ENCODE assay signal across 16 cellular contexts in genomic region chr12:124286414-124286813, GRCh38. TPM values are rescaled to one million over a fixed set of nuclear protein-coding genes. Genes with fewer than 3 reads are reported as not detected.
DNase-seq lines count a peak whose midpoint lies in the region; ATAC-seq and TF ChIP-seq lines count a peak whose summit lies in the region.
"Had no signal": no experiment of that assay in that cellular context is flagged by ENCODE, and none has a peak within 500 bp of the region (broad histone marks: within the 10 kb centered on the region; RNA-seq: fewer than 3 reads in every experiment).

No MANE protein-coding gene starts in this region.

- H3K27me3 Mint-ChIP-seq in chondrocyte (ENCODE audit: low read depth) (peaks cover 11% of the 10 kb centered on the region), immature natural killer cell (ENCODE audit: low read depth in 3 of 3) (peaks cover 1 to 17% (median 3%) of the 10 kb centered on the region in 3 donors)

- WGBS in tibial nerve, 2 donors = 33 to 54% methylated on average over 8 of the region's 8 CpGs

- peaks cover 23% of the 10 kb centered on the region for H3K9me3 Mint-ChIP-seq in chondrocyte (ENCODE audit: low read depth)
- peaks cover 4 to 21% (median 8%) of the 10 kb centered on the region in 6 donors for H3K9me3 Mint-ChIP-seq in immature natural killer cell
- H3K9me3 Mint-ChIP-seq: activated CD4-positive, alpha-beta memory T cell treated with anti-CD3 and anti-CD28 coated beads, Interleukin-2, amount 10 ng/mL, durations not matched to agents 7 days and 5 days had no signal

- no peaks in the 10 kb centered on the region for H3K27me3 ChIP-seq in tibial nerve

- TF ChIP-seq CTCF in chondrocyte (IDR thresholded peaks at IDR 0.05) = no peak
- TF ChIP-seq CTCF in tibial nerve (IDR thresholded peaks at IDR 0.05) = no peak

- H3K4me1 ChIP-seq in tibial nerve = peaks cover 0 to 35% (median 11%) of the 10 kb centered on the region in 4 donors
- H3K4me1 ChIP-seq: A549 had no signal

- peaks cover 0 to 23% (median 0%) of the 10 kb centered on the region in 4 donors for H3K9me3 ChIP-seq in tibial nerve

- H3K27ac Mint-ChIP-seq in chondrocyte (ENCODE audit: unreplicated experiment) (no peak overlapping the region), immature natural killer cell (no peak overlapping the region)
- H3K27ac Mint-ChIP-seq: activated CD4-positive, alpha-beta memory T cell treated with anti-CD3 and anti-CD28 coated beads, Interleukin-2, amount 10 ng/mL, durations not matched to agents 7 days and 5 days; activated T-helper 2 cell treated with anti-CD3 and anti-CD28 coated beads, Interferon-gamma antibody, Interleukin-2, Interleukin-4, amounts not matched to agents 10 μg/mL and 5 μg/mL and 100 μg/mL, durations not matched to agents 14 hours and 24 hours and 36 hours had no signal

- peaks cover 31% of the 10 kb centered on the region for H3K4me1 Mint-ChIP-seq in chondrocyte (ENCODE audit: low read depth)
- H3K4me1 Mint-ChIP-seq in immature natural killer cell = no peaks in the 10 kb centered on the region
- H3K4me1 Mint-ChIP-seq: activated CD4-positive, alpha-beta memory T cell treated with anti-CD3 and anti-CD28 coated beads, Interleukin-2, amount 10 ng/mL, durations not matched to agents 7 days and 5 days had no signal

- no peak for TF ChIP-seq POLR2A in tibial nerve (IDR thresholded peaks at IDR 0.05)

- peak in 1 of 2 donors; percentile 6 for TF ChIP-seq EP300 in tibial nerve (IDR thresholded peaks at IDR 0.05)

- H3K36me3 ChIP-seq in tibial nerve = no peaks in the 10 kb centered on the region

- H3K27ac ChIP-seq in tibial nerve = peak overlapping the region in 1 of 4 donors; percentile 22
- H3K27ac ChIP-seq: A549 had no signal

- DNase-seq in NCI-H1417 (lab: John Stamatoyannopoulos, UW) = peak in 2 of 3 experiments; percentile 41 to 67
- no peak for DNase-seq in NCI-H1417 treated with DMSO at 0.1 percent for 48 hours (lab: John Stamatoyannopoulos, UW)
- DNase-seq in NCI-H345 treated with DMSO at 0.1 percent for 48 hours (lab: John Stamatoyannopoulos, UW; ENCODE audit: unreplicated experiment) = peak; percentile 21
- DNase-seq in chondrocyte (ENCODE audit: low spot score) = peak; percentile 34
- peak; percentile 64 for DNase-seq in posterior vena cava (ENCODE audit: low spot score)
- no peak for DNase-seq in immature natural killer cell
- DNase-seq in tibial nerve (ENCODE audit: low spot score in 2 of 2) = no peak
- DNase-seq: activated CD4-positive, alpha-beta memory T cell treated with anti-CD3 and anti-CD28 coated beads, Interleukin-2, amount 10 ng/mL, durations not matched to agents 7 days and 5 days; foreskin fibroblast; NK-92 treated with Interleukin-12 subunit alpha and Interleukin-12 subunit beta, amount 100 ng/mL, for 24 hours; SHP77 treated with DMSO at 0.1 percent for 48 hours; stimulated activated CD4-positive, alpha-beta T cell treated with anti-CD3 and anti-CD28 coated beads, Interleukin-15, amount 100 ng/mL, for 24 hours had no signal

- H3K36me3 Mint-ChIP-seq in chondrocyte (ENCODE audit: low read depth) = peaks cover 8% of the 10 kb centered on the region
- peaks cover 0 to 3% (median 0%) of the 10 kb centered on the region in 3 donors for H3K36me3 Mint-ChIP-seq in immature natural killer cell

- no peak for ATAC-seq in HG03442 (IDR thresholded peaks at IDR 0.05; ENCODE audit: unreplicated experiment)
- ATAC-seq: A549 had no signal

- no peak overlapping the region for H3K4me3 Mint-ChIP-seq in chondrocyte (ENCODE audit: unreplicated experiment)
- H3K4me3 Mint-ChIP-seq in immature natural killer cell = no peak overlapping the region
- H3K4me3 Mint-ChIP-seq: activated CD4-positive, alpha-beta memory T cell treated with anti-CD3 and anti-CD28 coated beads, Interleukin-2, amount 10 ng/mL, durations not matched to agents 7 days and 5 days; brain had no signal

- intact Hi-C loops in posterior vena cava (cut with DNase I) = no loop called here

- no peak overlapping the region for H3K4me3 ChIP-seq in tibial nerve
- H3K4me3 ChIP-seq: A549 had no signal

RNA-seq across cellular contexts. Expression of gene RFLNA, which starts 8.5 kb away (rescaled TPM):
- total RNA-seq in chondrocyte = 1.0 to 4.7 TPM (median 1.3 TPM) in 3 replicates
- total RNA-seq in posterior vena cava = 1 to 10 TPM in 1 of 2 donors, under 1 TPM in 1; 0.97 to 1.2 TPM
- not detected for polyA plus RNA-seq in immature natural killer cell
- total RNA-seq in tibial nerve = 10 to 100 TPM; 11.4 to 19.4 (median 17.0) TPM
- total RNA-seq: activated CD4-positive, alpha-beta memory T cell treated with anti-CD3 and anti-CD28 coated beads, Interleukin-2, amount 10 ng/mL, durations not matched to agents 7 days and 5 days; activated T-helper 2 cell treated with anti-CD3 and anti-CD28 coated beads, Interferon-gamma antibody, Interleukin-2, Interleukin-4, amounts not matched to agents 10 μg/mL and 5 μg/mL and 100 μg/mL, durations not matched to agents 14 hours and 24 hours and 36 hours had no signal
- polyA plus RNA-seq: A549 had no signal

Comparison
In these comparisons a context has a peak if more than half of its experiments do, and no peak if none do; other contexts are left out.
1. DNase-seq: peak in NCI-H1417 (2 of 3), NCI-H345 treated with DMSO at 0.1 percent for 48 hours (single experiment), chondrocyte (single experiment) and posterior vena cava (single experiment); none in NCI-H1417 treated with DMSO at 0.1 percent for 48 hours (single experiment), immature natural killer cell (0 of 3) and tibial nerve (0 of 2).